Comparison of ENCODE assay signal across 10 cellular contexts in the genomic region with DNA sequence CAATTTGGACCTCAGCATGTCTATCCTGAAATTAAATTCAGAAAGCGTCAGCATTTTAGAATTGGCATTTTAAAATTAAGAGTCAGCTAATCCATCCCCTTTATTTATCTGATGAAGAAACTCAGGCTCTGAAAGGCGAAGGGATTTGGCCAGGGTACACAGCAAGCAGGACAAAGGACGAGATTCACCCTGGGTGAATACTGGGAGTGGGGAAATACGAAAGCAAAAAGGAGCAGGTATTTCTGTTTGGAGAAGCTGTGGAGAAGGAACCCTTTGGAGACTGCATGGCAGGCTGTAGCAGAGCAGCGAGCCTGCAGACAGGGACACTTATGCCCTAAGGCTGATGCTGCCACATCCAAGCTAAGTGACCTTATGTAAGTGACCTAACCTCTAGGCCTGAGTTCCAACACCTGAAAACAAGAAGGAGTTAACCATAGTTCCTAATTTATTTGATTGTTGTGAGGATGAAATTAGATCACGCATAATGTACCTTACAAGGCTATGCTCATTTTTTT.
DNase-seq lines count a peak whose midpoint lies in the region; ATAC-seq lines count a peak whose summit lies in the region.
"Had no signal": no experiment of that assay in that cellular context is flagged by ENCODE, and none has a peak within 500 bp of the region (broad histone marks: within the 10 kb centered on the region; RNA-seq: fewer than 3 reads in every experiment).

No MANE protein-coding gene starts in this region.

- peak; percentile 12 for ATAC-seq in HG02678 (IDR thresholded peaks at IDR 0.05; ENCODE audit: unreplicated experiment)

- DNase-seq in G401 (ENCODE audit: low spot score), result peak; percentile 12
- DNase-seq in SW480 (ENCODE audit: low spot score), result peak; percentile 5
- peak; percentile 18 for DNase-seq in midbrain (lab: John Stamatoyannopoulos, UW)
- DNase-seq in amniotic stem cell (lab: John Stamatoyannopoulos, UW), result no peak
- DNase-seq in NCI-H1436 (lab: John Stamatoyannopoulos, UW), result no peak
- DNase-seq in cerebellum (ENCODE audit: low spot score), result no peak
- DNase-seq in glomerular visceral epithelial cell (ENCODE audit: extremely low spot score), result no peak
- DNase-seq: CD4-positive, alpha-beta T cell; cortex of kidney had no signal

- in situ Hi-C loops in G401 (cut with HindIII; ENCODE audit: low sequenced_read_pairs), result no loop called here

Comparison
In these comparisons a context has a peak if more than half of its experiments do, and no peak if none do; other contexts are left out.
1. DNase-seq: peak in G401 (single experiment), SW480 (single experiment) and midbrain (single experiment); none in amniotic stem cell (single experiment), NCI-H1436 (single experiment), cerebellum (single experiment) and glomerular visceral epithelial cell (single experiment).